Comparison of ENCODE assay signal across 18 cellular contexts in the genomic region with DNA sequence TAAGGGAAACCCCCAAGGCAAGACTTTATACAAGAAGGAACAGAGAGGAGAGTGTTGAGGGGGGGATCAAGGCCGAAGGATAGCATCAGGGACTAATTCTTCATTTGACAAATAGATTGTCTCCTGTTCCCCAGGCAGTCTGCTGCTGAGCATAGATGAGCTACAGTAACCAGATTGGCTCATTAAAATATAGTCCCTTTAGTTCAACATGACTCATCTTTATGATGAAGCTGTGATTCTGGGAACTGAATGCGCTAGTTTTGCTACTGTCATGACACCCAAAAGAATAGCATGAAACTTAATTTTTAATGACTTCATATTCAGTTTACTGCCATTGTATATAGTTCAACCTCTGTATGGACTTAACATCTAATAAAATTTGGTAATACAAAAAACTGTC. TPM values are rescaled to one million over a fixed set of nuclear protein-coding genes. Genes with fewer than 3 reads are reported as not detected.
A peak's percentile ranks its signal among the peaks of the same experiment; 100 is the strongest.
DNase-seq lines count a peak whose midpoint lies in the region; ATAC-seq and TF ChIP-seq lines count a peak whose summit lies in the region.
"Had no signal": no experiment of that assay in that cellular context is flagged by ENCODE, and none has a peak within 500 bp of the region (broad histone marks: within the 10 kb centered on the region; RNA-seq: fewer than 3 reads in every experiment).

No MANE protein-coding gene starts in this region.

- no peaks in the 10 kb centered on the region for H3K36me3 ChIP-seq in psoas muscle (ENCODE audit: insufficient read depth in 1 of 2, low read depth in 1 of 2)
- H3K36me3 ChIP-seq: BE2C, MG63, SJSA1 had no signal

- no peaks in the 10 kb centered on the region for H3K27me3 ChIP-seq in psoas muscle (ENCODE audit: insufficient read depth in 3 of 3, low read length in 2 of 3)
- H3K27me3 ChIP-seq: BE2C, MG63, SJSA1 had no signal

- H3K9me3 ChIP-seq in psoas muscle = no peaks in the 10 kb centered on the region
- H3K9me3 ChIP-seq: BE2C, MG63, SJSA1 had no signal

- intact Hi-C loops in psoas muscle (cut with DNase I) = no loop called here

- peaks cover 4% of the 10 kb centered on the region for H3K4me1 ChIP-seq in psoas muscle
- H3K4me1 ChIP-seq: BE2C, SJSA1 had no signal

- no peak overlapping the region for H3K27ac ChIP-seq in psoas muscle
- H3K27ac ChIP-seq: KMS-11, RWPE1, SJSA1 had no signal

- TF ChIP-seq CTCF in epithelial cell of esophagus (IDR thresholded peaks at IDR 0.05; ENCODE audit: insufficient read depth, low read depth, low read length, missing control alignments) (no peak), psoas muscle (IDR thresholded peaks at IDR 0.05) (no peak)

- no peak for ATAC-seq in HG02970 (IDR thresholded peaks at IDR 0.05; ENCODE audit: low FRiP score, unreplicated experiment)
- ATAC-seq in psoas muscle = no peak
- ATAC-seq: CD8-positive, alpha-beta T cell had no signal

- H3K4me3 ChIP-seq in epithelial cell of esophagus (ENCODE audit: low read length) (no peak overlapping the region), psoas muscle (no peak overlapping the region)
- H3K4me3 ChIP-seq: MG63, SJSA1 had no signal

- DNase-seq in A172 (ENCODE audit: low spot score) (peak; percentile 46), EH (ENCODE audit: low read depth) (peak; percentile 29), RPMI7951 (ENCODE audit: low read depth) (peak; percentile 24), epithelial cell of esophagus (ENCODE audit: low read depth) (peak; percentile 21), psoas muscle (no peak), NCI-H2029 treated with DMSO at 0.1 percent for 48 hours (lab: John Stamatoyannopoulos, UW) (no peak)
- DNase-seq: BE2C; CD8-positive, alpha-beta T cell; DND-41; GOT3; MG63; NCI-H1092 treated with DMSO at 0.1 percent for 48 hours; NCI-H187 had no signal

- 95 to 98% (median 98%) methylated on average over 2 of the region's 2 CpGs for WGBS in psoas muscle, 3 donors

RNA-seq across cellular contexts. Expression of a gene that starts 35.5 kb away (rescaled TPM):
- total RNA-seq in A172 (2014; rRNA removed; shearing (Covaris generic)) = 11.1 and 15.2 TPM in 2 replicates
- total RNA-seq in RPMI7951 (2014; rRNA removed; shearing (Covaris generic)) = 0.10 and 0.12 TPM in 2 replicates
- under 1 TPM in 1 of 4 donors, not detected in 3; 0.47 TPM for total RNA-seq in psoas muscle
- under 1 TPM in 2 of 3 donors, not detected in 1; 0.07 to 0.16 TPM for polyA plus RNA-seq in psoas muscle
- total RNA-seq: CD8-positive, alpha-beta T cell; NCI-H460 had no signal

Comparison
In these comparisons a context has a peak if more than half of its experiments do, and no peak if none do; other contexts are left out.
1. DNase-seq: peak in A172 (single experiment), EH (single experiment), RPMI7951 (single experiment) and epithelial cell of esophagus (single experiment); none in psoas muscle (0 of 2) and NCI-H2029 treated with DMSO at 0.1 percent for 48 hours (single experiment).